Comparison of ENCODE assay signal across 16 cellular contexts in genomic region chr14:93977171-93977570, GRCh38. TPM values are rescaled to one million over a fixed set of nuclear protein-coding genes. Genes with fewer than 3 reads are reported as not detected.
A peak's percentile ranks its signal among the peaks of the same experiment; 100 is the strongest.
DNase-seq lines count a peak whose midpoint lies in the region; ATAC-seq and TF ChIP-seq lines count a peak whose summit lies in the region.
"Had no signal": no experiment of that assay in that cellular context is flagged by ENCODE, and none has a peak within 500 bp of the region (broad histone marks: within the 10 kb centered on the region; RNA-seq: fewer than 3 reads in every experiment).

No MANE protein-coding gene starts in this region.

- H3K36me3 ChIP-seq in OCI-LY3 (replicated peaks; ENCODE audit: low read depth, low read length), result peaks cover 10% of the 10 kb centered on the region
- H3K36me3 ChIP-seq in duodenal mucosa (ENCODE audit: control insufficient read depth in 1 of 2, insufficient read depth in 2 of 2, low read length in 2 of 2), result no peaks in the 10 kb centered on the region
- H3K36me3 ChIP-seq in stomach smooth muscle (ENCODE audit: control insufficient read depth in 2 of 2, insufficient read depth in 2 of 2, low read length in 2 of 2), result no peaks in the 10 kb centered on the region
- H3K36me3 ChIP-seq: breast epithelium had no signal

- H3K4me1 Mint-ChIP-seq in activated T-cell treated with anti-CD3 and anti-CD28 coated beads, Interleukin-2, amount 50 U/mL, for 24 hours (ENCODE audit: low read depth), result peaks cover 98% of the 10 kb centered on the region
- no peaks in the 10 kb centered on the region for H3K4me1 Mint-ChIP-seq in Calu3 (ENCODE audit: low read depth, unreplicated experiment)

- H3K27me3 ChIP-seq in OCI-LY3 (ENCODE audit: low read depth, low read length) (peaks cover 3% of the 10 kb centered on the region; the same call in 1 of the 2 replicates), duodenal mucosa (ENCODE audit: control insufficient read depth in 1 of 2, insufficient read depth in 2 of 2, low read length in 2 of 2) (no peaks in the 10 kb centered on the region), stomach smooth muscle (ENCODE audit: control insufficient read depth in 1 of 2, insufficient read depth in 2 of 2, low read length in 2 of 2) (no peaks in the 10 kb centered on the region)
- H3K27me3 ChIP-seq: breast epithelium had no signal

- no TSS peak for BruUV-seq in Calu3 (replicated peaks; lab: Mats Ljungman, UMichigan)

- peak overlapping the region; percentile 61 for H3K4me3 ChIP-seq in OCI-LY3 (ENCODE audit: low read length)
- peak overlapping the region in 1 of 2 donors; percentile 53 for H3K4me3 ChIP-seq in duodenal mucosa (ENCODE audit: low read depth in 1 of 2, low read length in 2 of 2)
- peak overlapping the region; percentile 81 to 93 for H3K4me3 ChIP-seq in stomach smooth muscle (ENCODE audit: low read length in 2 of 2)

- no peak overlapping the region for H2AFZ ChIP-seq in OCI-LY3 (ENCODE audit: low read depth, low read length)

- H3K4me1 ChIP-seq in OCI-LY3 (ENCODE audit: low read length), result peaks cover 81% of the 10 kb centered on the region
- peaks cover 30 to 47% of the 10 kb centered on the region in 2 donors for H3K4me1 ChIP-seq in duodenal mucosa (ENCODE audit: control insufficient read depth in 1 of 2, insufficient read depth in 2 of 2, low read length in 2 of 2)
- H3K4me1 ChIP-seq in stomach smooth muscle (ENCODE audit: control insufficient read depth, insufficient read depth, low read length), result peaks cover 70% of the 10 kb centered on the region

- no peak for DNase-seq in activated T-cell treated with anti-CD3 and anti-CD28 coated beads, Interleukin-2, amount 50 U/mL, for 24 hours
- no peak for DNase-seq in activated T-cell treated with anti-CD3 and anti-CD28 coated beads, Interleukin-2, amount 50 U/mL, for 1 hour
- no peak for DNase-seq in Calu3
- DNase-seq: DND-41; hippocampal formation; NCI-H524 treated with DMSO at 0.1 percent for 48 hours; stimulated activated CD4-positive, alpha-beta T cell treated with anti-CD3 and anti-CD28 coated beads, Interleukin-12 subunit alpha, Interleukin-12 subunit beta, amount 100 ng/mL, for 4 hours had no signal

- H3K79me2 ChIP-seq in OCI-LY3 (ENCODE audit: low read length), result no peaks in the 10 kb centered on the region

- CTCF ChIA-PET in Calu3 (lab: Charles Lee), result no interaction called here

- intact Hi-C loops in Calu3 (cut with micrococcal nuclease; ENCODE audit: unreplicated experiment), result no loop called here

- ATAC-seq in HG02938 (IDR thresholded peaks at IDR 0.05; ENCODE audit: unreplicated experiment) (no peak), GM21529 (IDR thresholded peaks at IDR 0.05; ENCODE audit: unreplicated experiment) (no peak)

- H3K27ac ChIP-seq in OCI-LY3 (ENCODE audit: low read length) (peak overlapping the region; percentile 93), duodenal mucosa (ENCODE audit: low read depth, low read length) (no peak overlapping the region), stomach smooth muscle (ENCODE audit: low read length) (peak overlapping the region; percentile 99)
- H3K27ac ChIP-seq: epithelial cell of prostate, RWPE1 had no signal

- peaks cover 42% of the 10 kb centered on the region for H3K36me3 Mint-ChIP-seq in activated T-cell treated with anti-CD3 and anti-CD28 coated beads, Interleukin-2, amount 50 U/mL, for 24 hours (ENCODE audit: low read depth)
- H3K36me3 Mint-ChIP-seq in Calu3 (ENCODE audit: insufficient read depth, unreplicated experiment), result no peaks in the 10 kb centered on the region

- H3K27me3 Mint-ChIP-seq in activated T-cell treated with anti-CD3 and anti-CD28 coated beads, Interleukin-2, amount 50 U/mL, for 24 hours, result no peaks in the 10 kb centered on the region
- peaks cover 26% of the 10 kb centered on the region for H3K27me3 Mint-ChIP-seq in Calu3 (ENCODE audit: unreplicated experiment)

- H3K9me3 Mint-ChIP-seq in activated T-cell treated with anti-CD3 and anti-CD28 coated beads, Interleukin-2, amount 50 U/mL, for 24 hours, result peaks cover 19% of the 10 kb centered on the region
- no peaks in the 10 kb centered on the region for H3K9me3 Mint-ChIP-seq in Calu3 (ENCODE audit: low read depth, unreplicated experiment)

- no peak for TF ChIP-seq CTCF in OCI-LY3 (IDR thresholded peaks at IDR 0.05; ENCODE audit: low read depth, low read length)
- TF ChIP-seq CTCF in Calu3 (IDR thresholded peaks at IDR 0.05; ENCODE audit: unreplicated experiment), result no peak

- peak overlapping the region; percentile 80 for H3K4me2 ChIP-seq in OCI-LY3 (ENCODE audit: low read length)

- H3K9ac ChIP-seq in OCI-LY3 (ENCODE audit: low read length), result peak overlapping the region; percentile 72
- H3K9ac ChIP-seq in duodenal mucosa (ENCODE audit: low read depth in 1 of 2, low read length in 2 of 2), result peak overlapping the region; percentile 26 to 42
- H3K9ac ChIP-seq in stomach smooth muscle (ENCODE audit: low read length in 2 of 2), result peak overlapping the region; percentile 78 to 92

- H3K4me3 Mint-ChIP-seq in activated T-cell treated with anti-CD3 and anti-CD28 coated beads, Interleukin-2, amount 50 U/mL, for 24 hours, result peak overlapping the region; percentile 57
- no peak overlapping the region for H3K4me3 Mint-ChIP-seq in Calu3 (ENCODE audit: low read depth, unreplicated experiment)

- peak overlapping the region; percentile 98 for H3K27ac Mint-ChIP-seq in activated T-cell treated with anti-CD3 and anti-CD28 coated beads, Interleukin-2, amount 50 U/mL, for 24 hours
- H3K27ac Mint-ChIP-seq in Calu3 (ENCODE audit: unreplicated experiment), result no peak overlapping the region

- H4K20me1 ChIP-seq in OCI-LY3 (ENCODE audit: insufficient read depth, low read length), result no peaks in the 10 kb centered on the region

- H3K9me3 ChIP-seq in OCI-LY3 (ENCODE audit: insufficient read depth, low read length), result peaks cover 15% of the 10 kb centered on the region; the same call in 1 of the 2 replicates
- no peaks in the 10 kb centered on the region for H3K9me3 ChIP-seq in duodenal mucosa (ENCODE audit: control insufficient read depth in 1 of 2, low read length in 2 of 2)
- H3K9me3 ChIP-seq in stomach smooth muscle (ENCODE audit: control insufficient read depth in 2 of 2, low read length in 2 of 2), result no peaks in the 10 kb centered on the region
- H3K9me3 ChIP-seq: breast epithelium had no signal

RNA-seq across cellular contexts. Expression of gene ASB2, which starts 0.8 kb away (rescaled TPM):
- total RNA-seq in Calu3 (2022), result 0.17 and 0.19 TPM in 2 replicates
- total RNA-seq: lung microvascular endothelial cell had no signal

RNA-seq across cellular contexts. Expression of gene CCDC197, which starts 19.9 kb away (rescaled TPM):
- not detected in 2 replicates for total RNA-seq in Calu3 (2022)
- total RNA-seq: breast epithelium, lung microvascular endothelial cell had no signal

RNA-seq across cellular contexts. Expression of gene OTUB2, which starts 49.0 kb away (rescaled TPM):
- total RNA-seq in Calu3 (2022), result 15.3 and 22.2 TPM in 2 replicates

RNA-seq across cellular contexts. Expression of gene FAM181A, which starts 50.0 kb away (rescaled TPM):
- total RNA-seq in Calu3 (2022), result not detected in 2 replicates
- total RNA-seq: breast epithelium, lung microvascular endothelial cell had no signal

Comparison
In these comparisons a context has a peak if more than half of its experiments do, and no peak if none do; other contexts are left out.
1. H3K9ac ChIP-seq: peak in every context shown above with its lines; median percentile 85 in stomach smooth muscle; 72 in OCI-LY3; 34 in duodenal mucosa.